9 cellular contexts compared by ENCODE assay signal in the genomic region with DNA sequence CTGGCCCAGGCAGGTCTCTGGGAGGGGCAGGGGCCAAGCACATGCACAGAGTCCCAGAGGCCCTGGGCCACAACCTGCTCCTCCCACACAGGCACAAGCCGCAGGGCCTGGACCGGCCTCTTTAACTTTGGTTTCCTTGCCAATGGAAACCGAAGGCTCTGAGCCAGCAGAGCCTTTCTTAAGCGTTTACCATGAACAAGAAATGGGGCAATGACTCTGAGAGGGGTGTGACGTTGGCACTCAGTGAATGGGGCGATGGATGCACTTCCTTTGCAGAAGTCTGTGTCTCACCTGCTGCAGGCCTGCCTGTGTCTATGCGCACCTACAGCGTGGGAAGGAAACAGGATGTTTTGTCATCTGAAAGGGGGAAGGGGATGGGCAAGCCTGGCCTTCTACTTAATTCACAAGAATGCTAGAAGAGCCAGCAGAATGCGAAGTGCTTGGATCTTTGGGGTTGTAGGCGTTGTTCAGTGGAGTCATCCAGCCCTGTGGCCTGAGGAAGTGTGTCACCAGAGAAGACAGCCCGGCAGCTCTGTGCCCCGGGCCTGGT. TPM values are rescaled to one million over a fixed set of nuclear protein-coding genes. Genes with fewer than 3 reads are reported as not detected.
DNase-seq lines count a peak whose midpoint lies in the region; ATAC-seq, FAIRE-seq and TF ChIP-seq lines count a peak whose summit lies in the region.
"Had no signal": no experiment of that assay in that cellular context is flagged by ENCODE, and none has a peak within 500 bp of the region (broad histone marks: within the 10 kb centered on the region; RNA-seq: fewer than 3 reads in every experiment).

No MANE protein-coding gene starts in this region.

- no peak overlapping the region for H3K4me2 ChIP-seq in K562 (ENCODE audit: insufficient read depth, low read length)
- no peak overlapping the region for H3K4me2 ChIP-seq in mesenchymal stem cell (ENCODE audit: low read length, poor library complexity, severe bottlenecking)

- TF ChIP-seq CTCF in K562 (IDR thresholded peaks at IDR 0.05 in 2 of 3, conservative IDR thresholded peaks at IDR 0.05 in 1 of 3; ENCODE audit: insufficient read depth in 2 of 3, low read depth in 1 of 3, low read length in 3 of 3): no peak

- WGBS in K562 (ENCODE audit: insufficient coverage, low coverage, missing lambda C conversion rate): 55% methylated on average over 8 of the region's 12 CpGs
- 90% methylated on average over 12 of the region's 12 CpGs for WGBS in mesenchymal stem cell

- no peak overlapping the region for H4K91ac ChIP-seq in mesenchymal stem cell (ENCODE audit: low read length)

- no peak overlapping the region for H2BK5ac ChIP-seq in mesenchymal stem cell (ENCODE audit: low read depth, low read length, poor library complexity, severe bottlenecking)

- POLR2A ChIA-PET in K562 (lab: Yijun Ruan, JAX): interaction anchor here (1.3 to 2.1 kb wide), 2 partner anchors 33 to 42 kb away, joined by 4 read pairs; a partner anchor contains a TSS

- H3K79me2 ChIP-seq in K562 (ENCODE audit: control insufficient read depth, insufficient read depth, low read length): no peaks in the 10 kb centered on the region

- no peak for TF ChIP-seq EP300 in K562 (IDR thresholded peaks at IDR 0.05; ENCODE audit: low read length)

- H3K18ac ChIP-seq in mesenchymal stem cell (ENCODE audit: low read depth in 1 of 2, low read length in 2 of 2): no peak overlapping the region

- H2BK15ac ChIP-seq in mesenchymal stem cell (ENCODE audit: low read depth, poor library complexity, severe bottlenecking): no peak overlapping the region

- H3K9ac ChIP-seq in K562 (ENCODE audit: insufficient read depth in 1 of 2, low read depth in 2 of 2, low read length in 2 of 2): peak overlapping the region in 1 of 2 experiments; percentile 72; a peak in 2 of 4 replicates
- peak overlapping the region; percentile 80 for H3K9ac ChIP-seq in mesenchymal stem cell (ENCODE audit: low read length)

- in situ Hi-C loops in K562 (cut with MboI): loop anchor here (5.0 kb wide), 2 partner anchors 350 to 615 kb away; no protein-coding TSS in a partner anchor

- H4K8ac ChIP-seq in mesenchymal stem cell (ENCODE audit: low read length): no peak overlapping the region

- H3K27ac Mint-ChIP-seq in stimulated activated naive CD8-positive, alpha-beta T cell treated with anti-CD3 and anti-CD28 coated beads, Interleukin-15, amount 100 ng/mL, for 72 hours: peak overlapping the region; percentile 28 to 90

- no peaks in the 10 kb centered on the region for H3K27me3 ChIP-seq in K562 (ENCODE audit: control insufficient read depth in 2 of 2, insufficient read depth in 2 of 2, low read length in 2 of 2)
- no peaks in the 10 kb centered on the region for H3K27me3 ChIP-seq in mesenchymal stem cell (ENCODE audit: control insufficient read depth in 1 of 2, insufficient read depth in 1 of 2, low read length in 2 of 2)

- H3K79me1 ChIP-seq in mesenchymal stem cell (replicated peaks; ENCODE audit: low read length, poor library complexity, severe bottlenecking): peaks cover 2% of the 10 kb centered on the region

- H3K14ac ChIP-seq in mesenchymal stem cell (ENCODE audit: low read length in 2 of 2): no peak overlapping the region

- H3K9me1 ChIP-seq in K562 (ENCODE audit: control insufficient read depth, insufficient read depth, low read length): no peaks in the 10 kb centered on the region

- H3K4me3 Mint-ChIP-seq in stimulated activated naive CD8-positive, alpha-beta T cell treated with anti-CD3 and anti-CD28 coated beads, Interleukin-15, amount 100 ng/mL, for 72 hours: no peak overlapping the region
- H3K4me3 Mint-ChIP-seq: neural crest cell had no signal

- no peak overlapping the region; the same call in 2 of the 3 replicates for H3K27ac ChIP-seq in K562 (ENCODE audit: extremely low read depth, low read depth, low read length)
- H3K27ac ChIP-seq in mesenchymal stem cell (ENCODE audit: low read length, poor library complexity, severe bottlenecking): no peak overlapping the region

- H3K4me1 ChIP-seq in K562 (replicated peaks in 1 of 2; ENCODE audit: control insufficient read depth in 2 of 2, insufficient read depth in 2 of 2, low read length in 2 of 2): peaks cover 14 to 21% of the 10 kb centered on the region in 2 experiments; a peak in 4 of 5 replicates
- peaks cover 8% of the 10 kb centered on the region for H3K4me1 ChIP-seq in mesenchymal stem cell (ENCODE audit: control insufficient read depth, insufficient read depth, low read depth, low read length)

- no peaks in the 10 kb centered on the region for H3K27me3 Mint-ChIP-seq in stimulated activated naive CD8-positive, alpha-beta T cell treated with anti-CD3 and anti-CD28 coated beads, Interleukin-15, amount 100 ng/mL, for 72 hours

- H3K36me3 ChIP-seq in K562 (ENCODE audit: control insufficient read depth, insufficient read depth, low read length): peaks cover 26% of the 10 kb centered on the region; the same call in 2 of the 3 replicates
- H3K36me3 ChIP-seq in mesenchymal stem cell (ENCODE audit: control insufficient read depth in 1 of 2, insufficient read depth in 2 of 2, low read depth in 1 of 2, low read length in 2 of 2): peaks cover 50 to 56% of the 10 kb centered on the region in 2 experiments

- H3K9me3 ChIP-seq in K562 (replicated peaks; ENCODE audit: control insufficient read depth, insufficient read depth, low read depth, low read length) (no peaks in the 10 kb centered on the region), mesenchymal stem cell (ENCODE audit: control insufficient read depth, low read length) (no peaks in the 10 kb centered on the region)

- intact Hi-C loops in K562 (cut with micrococcal nuclease): loop anchor here (5.0 kb wide), 1 partner anchor 40 kb away; a partner anchor contains a TSS

- TF ChIP-seq POLR2A in K562 (conservative IDR thresholded peaks at IDR 0.05): no peak

- H3K4ac ChIP-seq in mesenchymal stem cell (ENCODE audit: low read depth in 1 of 2, low read length in 2 of 2): no peak overlapping the region

- H3K4me1 Mint-ChIP-seq in stimulated activated naive CD8-positive, alpha-beta T cell treated with anti-CD3 and anti-CD28 coated beads, Interleukin-15, amount 100 ng/mL, for 72 hours: peaks cover 16% of the 10 kb centered on the region

- H3K9me3 Mint-ChIP-seq in stimulated activated naive CD8-positive, alpha-beta T cell treated with anti-CD3 and anti-CD28 coated beads, Interleukin-15, amount 100 ng/mL, for 72 hours: no peaks in the 10 kb centered on the region
- H3K9me3 Mint-ChIP-seq: neural crest cell had no signal

- FAIRE-seq in K562 (lab: Jason Lieb, UNC) (no peak), HTR-8/SVneo (lab: Jason Lieb, UNC) (no peak)

- peak; percentile 78 for ATAC-seq in K562
- peak; percentile 66 for ATAC-seq in stimulated activated naive CD8-positive, alpha-beta T cell treated with anti-CD3 and anti-CD28 coated beads, Interleukin-15, amount 100 ng/mL, for 72 hours
- ATAC-seq in HG03460 (IDR thresholded peaks at IDR 0.05; ENCODE audit: unreplicated experiment): no peak
- no peak for ATAC-seq in HG02763 (IDR thresholded peaks at IDR 0.05; ENCODE audit: unreplicated experiment)

- H3K23ac ChIP-seq in mesenchymal stem cell (ENCODE audit: low read length in 2 of 2): no peak overlapping the region

- peak in 4 of 5 experiments; percentile 1 to 65 (median 36) for DNase-seq in T-helper 2 cell
- peak; percentile 22 to 46 (median 24) for DNase-seq in K562 (ENCODE audit: extremely low read depth in 1 of 4, low spot score in 3 of 4)
- no peak for DNase-seq in mesenchymal stem cell
- DNase-seq in stimulated activated naive CD8-positive, alpha-beta T cell treated with anti-CD3 and anti-CD28 coated beads, Interleukin-15, amount 100 ng/mL, for 72 hours: no peak
- no peak for DNase-seq in HTR-8/SVneo (ENCODE audit: insufficient read length, low spot score)
- DNase-seq in NCI-H1092 treated with DMSO at 0.1 percent for 48 hours (lab: John Stamatoyannopoulos, UW): no peak

- H2AFZ ChIP-seq in K562 (ENCODE audit: low read depth, low read length) (no peak overlapping the region), mesenchymal stem cell (ENCODE audit: low read depth, low read length) (no peak overlapping the region)

- H2BK120ac ChIP-seq in mesenchymal stem cell (ENCODE audit: low read depth, low read length): no peak overlapping the region

- H3K4me3 ChIP-seq in K562: no peak overlapping the region
- H3K4me3 ChIP-seq in mesenchymal stem cell (ENCODE audit: insufficient read depth in 1 of 2, low read depth in 1 of 2, low read length in 2 of 2): no peak overlapping the region

- CTCF ChIA-PET in K562 (lab: Yijun Ruan, JAX; ENCODE audit: low intra/inter-chr PET ratio): no interaction called here

- no peaks in the 10 kb centered on the region for H4K20me1 ChIP-seq in K562 (replicated peaks; ENCODE audit: control insufficient read depth, insufficient read depth, low read length)

- no peak for TF ChIP-seq RAD21 in K562 (CRISPR knock-in tag; conservative IDR thresholded peaks at IDR 0.05 in 1 of 2, IDR thresholded peaks at IDR 0.05 in 1 of 2)

- no peak overlapping the region for H2AK5ac ChIP-seq in mesenchymal stem cell (ENCODE audit: low read length, severe bottlenecking)

- no TSS peak for BruUV-seq in K562 (replicated peaks; lab: Mats Ljungman, UMichigan)

- no peak overlapping the region for H2BK12ac ChIP-seq in mesenchymal stem cell (ENCODE audit: low read length in 2 of 2)

RNA-seq across cellular contexts. Expression of a gene that starts 41.8 kb away (rescaled TPM):
- 118 and 123 TPM in 2 replicates for total RNA-seq in K562 (2011; cell fraction: chromatin; rRNA removed; ENCODE audit: low replicate concordance)
- 58.6 and 64.5 TPM in 2 replicates for total RNA-seq in K562 (2011; cell fraction: nucleolus; rRNA removed)
- 64.7 and 77.3 TPM in 2 replicates for total RNA-seq in K562 (2011; cell fraction: nucleoplasm; rRNA removed)
- total RNA-seq in K562 (2014; rRNA removed) (7.0 and 8.8 TPM in 2 replicates), K562 (2014; rRNA removed; fragmentation: Illumina TruSeq; extraction: Trizol) (7.1 and 8.4 TPM in 2 replicates), K562 (2015; rRNA removed; fragmentation: Illumina TruSeq; extraction: Trizol) (7.7 and 8.2 TPM in 2 replicates), K562 (2021) (11.1 and 12.9 TPM in 2 replicates)
- polyA plus RNA-seq in K562 (2011; rRNA removed) (11.5 and 15.5 TPM in 2 replicates), K562 (2014; fragmentation: Illumina TruSeq; extraction: Trizol) (8.4 and 9.0 TPM in 2 replicates), K562 (2014; fragmentation: Nextera tagmentation; extraction: Ambion mirVana) (1 to 10 TPM; 2.4 to 7.0 TPM), K562 (2014; rRNA removed) (9.6 and 11.1 TPM in 2 replicates)
- polyA plus RNA-seq in K562 (2011; cell fraction: cytosol; rRNA removed): 11.0 and 12.7 TPM in 2 replicates
- 45.8 and 67.6 TPM in 2 replicates for polyA plus RNA-seq in K562 (2011; cell fraction: nucleus; rRNA removed)
- polyA plus RNA-seq in K562 (2012): 12.8 and 21.8 TPM in 2 replicates
- 26.7 and 28.2 TPM in 2 replicates for polyA minus RNA-seq in K562 (2011; rRNA and poly(A)+ RNA removed)
- 7.8 and 15.9 TPM in 2 replicates for polyA minus RNA-seq in K562 (2011; cell fraction: cytosol; rRNA and poly(A)+ RNA removed)
- 24.5 and 32.7 TPM in 2 replicates for polyA minus RNA-seq in K562 (2011; cell fraction: nucleus; rRNA and poly(A)+ RNA removed)
- polyA plus RNA-seq in mesenchymal stem cell (2013, experiment 1 of 2): 8.0 TPM
- 8.2 TPM for polyA plus RNA-seq in mesenchymal stem cell (2013, experiment 2 of 2)

RNA-seq across cellular contexts. Expression of a gene that starts 42.1 kb away (rescaled TPM):
- total RNA-seq in K562 (2011; cell fraction: chromatin; rRNA removed; ENCODE audit: low replicate concordance): 34.9 and 102 TPM in 2 replicates
- total RNA-seq in K562 (2011; cell fraction: nucleolus; rRNA removed): 20.8 and 23.4 TPM in 2 replicates
- 40.0 and 49.9 TPM in 2 replicates for total RNA-seq in K562 (2011; cell fraction: nucleoplasm; rRNA removed)
- total RNA-seq in K562 (2014; rRNA removed) (28.4 and 32.8 TPM in 2 replicates), K562 (2014; rRNA removed; fragmentation: Illumina TruSeq; extraction: Trizol) (41.7 and 49.6 TPM in 2 replicates), K562 (2015; rRNA removed; fragmentation: Illumina TruSeq; extraction: Trizol) (47.4 and 55.1 TPM in 2 replicates), K562 (2021) (36.3 and 37.9 TPM in 2 replicates)
- polyA plus RNA-seq in K562 (2011; rRNA removed) (60.2 and 63.9 TPM in 2 replicates), K562 (2014; fragmentation: Illumina TruSeq; extraction: Trizol) (43.5 and 49.1 TPM in 2 replicates), K562 (2014; fragmentation: Nextera tagmentation; extraction: Ambion mirVana) (10 to 100 TPM; 13.3 to 16.6 TPM), K562 (2014; rRNA removed) (39.0 and 48.0 TPM in 2 replicates)
- 13.2 and 24.9 TPM in 2 replicates for polyA plus RNA-seq in K562 (2011; cell fraction: cytosol; rRNA removed)
- polyA plus RNA-seq in K562 (2011; cell fraction: nucleus; rRNA removed): 94.0 and 147 TPM in 2 replicates
- 27.5 and 38.7 TPM in 2 replicates for polyA plus RNA-seq in K562 (2012)
- 46.8 and 52.4 TPM in 2 replicates for polyA minus RNA-seq in K562 (2011; rRNA and poly(A)+ RNA removed)
- 12.2 and 21.6 TPM in 2 replicates for polyA minus RNA-seq in K562 (2011; cell fraction: cytosol; rRNA and poly(A)+ RNA removed)
- polyA minus RNA-seq in K562 (2011; cell fraction: nucleus; rRNA and poly(A)+ RNA removed): 42.0 and 96.6 TPM in 2 replicates
- 32.0 TPM for polyA plus RNA-seq in mesenchymal stem cell (2013, experiment 1 of 2)
- polyA plus RNA-seq in mesenchymal stem cell (2013, experiment 2 of 2): 31.3 TPM

RNA-seq across cellular contexts. Expression of a gene that starts 46.6 kb away (rescaled TPM):
- not detected in 2 replicates for total RNA-seq in K562 (2011; cell fraction: chromatin; rRNA removed; ENCODE audit: low replicate concordance)
- total RNA-seq in K562 (2011; cell fraction: nucleolus; rRNA removed): not detected in 2 replicates
- total RNA-seq in K562 (2011; cell fraction: nucleoplasm; rRNA removed): not detected in 2 replicates
- total RNA-seq in K562 (2014; rRNA removed) (not detected in 2 replicates), K562 (2014; rRNA removed; fragmentation: Illumina TruSeq; extraction: Trizol) (not detected in 2 replicates), K562 (2015; rRNA removed; fragmentation: Illumina TruSeq; extraction: Trizol) (not detected in 2 replicates), K562 (2021) (not detected in 2 replicates)
- polyA plus RNA-seq in K562 (2011; rRNA removed) (not detected in 2 replicates), K562 (2014; fragmentation: Illumina TruSeq; extraction: Trizol) (not detected in 2 replicates), K562 (2014; fragmentation: Nextera tagmentation; extraction: Ambion mirVana) (not detected), K562 (2014; rRNA removed) (not detected in 2 replicates)
- polyA plus RNA-seq in K562 (2011; cell fraction: cytosol; rRNA removed): not detected in 2 replicates
- polyA plus RNA-seq in K562 (2011; cell fraction: nucleus; rRNA removed): not detected in 2 replicates
- polyA plus RNA-seq in K562 (2012): not detected in 2 replicates
- polyA minus RNA-seq in K562 (2011; rRNA and poly(A)+ RNA removed): 0.06 TPM in 1 of 2 replicates, not detected in the other
- polyA minus RNA-seq in K562 (2011; cell fraction: cytosol; rRNA and poly(A)+ RNA removed): not detected in 2 replicates
- polyA minus RNA-seq in K562 (2011; cell fraction: nucleus; rRNA and poly(A)+ RNA removed): not detected in 2 replicates
- polyA plus RNA-seq in mesenchymal stem cell (2013, experiment 1 of 2): not detected
- not detected for polyA plus RNA-seq in mesenchymal stem cell (2013, experiment 2 of 2)
- total RNA-seq: neural crest cell had no signal

RNA-seq across cellular contexts. Expression of a gene that starts 53.4 kb away (rescaled TPM):
- total RNA-seq in K562 (2011; cell fraction: chromatin; rRNA removed; ENCODE audit: low replicate concordance): 2.6 and 4.9 TPM in 2 replicates
- 1.3 and 1.5 TPM in 2 replicates for total RNA-seq in K562 (2011; cell fraction: nucleolus; rRNA removed)
- 2.2 and 4.1 TPM in 2 replicates for total RNA-seq in K562 (2011; cell fraction: nucleoplasm; rRNA removed)
- total RNA-seq in K562 (2014; rRNA removed): 0.45 and 0.54 TPM in 2 replicates
- 0.29 and 0.44 TPM in 2 replicates for total RNA-seq in K562 (2014; rRNA removed; fragmentation: Illumina TruSeq; extraction: Trizol)
- 0.72 and 0.76 TPM in 2 replicates for total RNA-seq in K562 (2015; rRNA removed; fragmentation: Illumina TruSeq; extraction: Trizol)
- 0.95 and 1.1 TPM in 2 replicates for total RNA-seq in K562 (2021)
- polyA plus RNA-seq in K562 (2011; rRNA removed): 0.56 and 0.57 TPM in 2 replicates
- polyA plus RNA-seq in K562 (2011; cell fraction: cytosol; rRNA removed): 0.31 and 0.46 TPM in 2 replicates
- polyA plus RNA-seq in K562 (2011; cell fraction: nucleus; rRNA removed): 2.7 and 8.5 TPM in 2 replicates
- 1.3 and 1.5 TPM in 2 replicates for polyA plus RNA-seq in K562 (2012)
- 0.76 and 0.95 TPM in 2 replicates for polyA plus RNA-seq in K562 (2014; fragmentation: Illumina TruSeq; extraction: Trizol)
- polyA plus RNA-seq in K562 (2014; fragmentation: Nextera tagmentation; extraction: Ambion mirVana): under 1 TPM in 1 of 2 experiments, not detected in 1; 0.08 TPM
- 0.56 and 0.69 TPM in 2 replicates for polyA plus RNA-seq in K562 (2014; rRNA removed)
- 0.46 and 0.93 TPM in 2 replicates for polyA minus RNA-seq in K562 (2011; rRNA and poly(A)+ RNA removed)
- not detected in 2 replicates for polyA minus RNA-seq in K562 (2011; cell fraction: cytosol; rRNA and poly(A)+ RNA removed)
- polyA minus RNA-seq in K562 (2011; cell fraction: nucleus; rRNA and poly(A)+ RNA removed): 1.4 and 1.5 TPM in 2 replicates
- polyA plus RNA-seq in mesenchymal stem cell (2013, experiment 1 of 2): 0.39 TPM
- 0.42 TPM for polyA plus RNA-seq in mesenchymal stem cell (2013, experiment 2 of 2)

Comparison
In these comparisons a context has a peak if more than half of its experiments do, and no peak if none do; other contexts are left out.
1. DNase-seq: peak in T-helper 2 cell (4 of 5) and K562 (4 of 4); none in mesenchymal stem cell (single experiment), stimulated activated naive CD8-positive, alpha-beta T cell treated with anti-CD3 and anti-CD28 coated beads, Interleukin-15, amount 100 ng/mL, for 72 hours (0 of 2), HTR-8/SVneo (single experiment) and NCI-H1092 treated with DMSO at 0.1 percent for 48 hours (single experiment).
2. ATAC-seq: peak in K562 (single experiment) and stimulated activated naive CD8-positive, alpha-beta T cell treated with anti-CD3 and anti-CD28 coated beads, Interleukin-15, amount 100 ng/mL, for 72 hours (single experiment); none in HG03460 (single experiment) and HG02763 (single experiment).